9 cellular contexts compared by ENCODE assay signal in the genomic region with DNA sequence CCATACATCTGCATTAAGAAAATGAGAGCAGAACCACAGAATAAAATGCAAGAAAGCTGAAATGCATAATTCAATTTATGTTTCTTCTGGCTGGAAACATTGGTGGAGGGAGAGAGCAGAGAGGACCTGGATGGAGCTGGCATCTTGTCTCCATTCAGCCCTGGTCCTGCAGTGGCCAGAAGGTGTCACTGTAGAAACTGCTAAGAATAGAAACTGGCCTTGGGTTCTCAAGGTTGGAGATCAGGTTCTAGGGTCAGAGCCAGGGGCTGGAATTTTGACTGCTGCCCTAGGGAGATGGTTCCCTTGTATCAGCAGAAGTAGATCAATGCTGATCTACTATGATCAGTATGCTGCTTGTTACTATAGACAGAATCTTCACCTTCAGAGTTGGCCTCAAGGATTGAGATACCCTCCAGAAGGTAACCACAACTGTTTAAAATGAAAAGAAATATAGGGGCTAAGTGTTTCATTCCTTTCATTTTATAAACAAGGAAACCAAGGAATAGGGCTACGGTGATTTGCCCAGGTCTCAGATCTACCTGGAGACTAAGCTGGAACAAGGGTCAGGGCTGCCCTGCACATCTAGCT. TPM values are rescaled to one million over a fixed set of nuclear protein-coding genes. Genes with fewer than 3 reads are reported as not detected.
DNase-seq lines count a peak whose midpoint lies in the region; ATAC-seq and TF ChIP-seq lines count a peak whose summit lies in the region.
"Had no signal": no experiment of that assay in that cellular context is flagged by ENCODE, and none has a peak within 500 bp of the region (broad histone marks: within the 10 kb centered on the region; RNA-seq: fewer than 3 reads in every experiment).

No MANE protein-coding gene starts in this region.

- intact Hi-C loops in heart right ventricle (cut with DNase I): no loop called here
- intact Hi-C loops in CD4-positive, alpha-beta T cell (cut with DNase I, micrococcal nuclease): no loop called here

- no peaks in the 10 kb centered on the region for H3K9me3 ChIP-seq in heart right ventricle
- H3K9me3 ChIP-seq in CD4-positive, alpha-beta T cell (ENCODE audit: control insufficient read depth, low read length): no peaks in the 10 kb centered on the region

- no peaks in the 10 kb centered on the region for H3K27me3 ChIP-seq in heart right ventricle
- H3K27me3 ChIP-seq in CD4-positive, alpha-beta T cell (ENCODE audit: control insufficient read depth, insufficient read depth, low read length): no peaks in the 10 kb centered on the region

- DNase-seq in A172 (ENCODE audit: low spot score): peak; percentile 13
- no peak for DNase-seq in heart right ventricle
- no peak for DNase-seq in CD4-positive, alpha-beta T cell

- H3K4me3 Mint-ChIP-seq in CD4-positive, alpha-beta T cell: no peak overlapping the region

- no peaks in the 10 kb centered on the region for H3K9me3 Mint-ChIP-seq in CD4-positive, alpha-beta T cell

- H3K27ac ChIP-seq in heart right ventricle: peak overlapping the region in 1 of 10 donors; percentile 56
- H3K27ac ChIP-seq in CD4-positive, alpha-beta T cell (ENCODE audit: low read depth, low read length): no peak overlapping the region
- H3K27ac ChIP-seq: SK-N-MC had no signal

- peaks cover 36% of the 10 kb centered on the region for H3K4me1 Mint-ChIP-seq in CD4-positive, alpha-beta T cell (ENCODE audit: low read depth)

- peak; percentile 5 to 74 (median 59) for TF ChIP-seq CTCF in heart right ventricle (IDR thresholded peaks at IDR 0.05)
- no peak for TF ChIP-seq CTCF in CD4-positive, alpha-beta T cell (IDR thresholded peaks at IDR 0.05)

- peaks cover 0 to 57% (median 25%) of the 10 kb centered on the region in 9 donors for H3K4me1 ChIP-seq in heart right ventricle

- no peaks in the 10 kb centered on the region for H3K27me3 Mint-ChIP-seq in CD4-positive, alpha-beta T cell

- 37 to 96% methylated on average over 1 of the region's 1 CpG for WGBS in heart right ventricle, 2 donors

- no peak overlapping the region for H3K27ac Mint-ChIP-seq in CD4-positive, alpha-beta T cell

- CTCF ChIA-PET in CD4-positive, alpha-beta T cell (lab: Charles Lee): no interaction called here

- H3K36me3 Mint-ChIP-seq in CD4-positive, alpha-beta T cell (ENCODE audit: low read depth): peaks cover 66% of the 10 kb centered on the region

- POLR2A ChIA-PET in CD4-positive, alpha-beta T cell (lab: Charles Lee): no interaction called here

- H3K4me3 ChIP-seq in heart right ventricle: no peak overlapping the region
- H3K4me3 ChIP-seq: SK-N-MC had no signal

- peak; percentile 56 for ATAC-seq in GM19351 (IDR thresholded peaks at IDR 0.05; ENCODE audit: unreplicated experiment)
- ATAC-seq in SK-N-SH treated with all-trans-retinoic acid at 6 μM for 48 hours: peak; percentile 67
- ATAC-seq in heart right ventricle: peak in 6 of 8 donors; percentile 49 to 71 (median 64)
- no peak for ATAC-seq in CD4-positive, alpha-beta T cell (ENCODE audit: poor library complexity)
- no peak for ATAC-seq in HG02884 (IDR thresholded peaks at IDR 0.05; ENCODE audit: unreplicated experiment)
- ATAC-seq in HG02642 (IDR thresholded peaks at IDR 0.05; ENCODE audit: poor library complexity, unreplicated experiment): no peak
- ATAC-seq in HG03469 (IDR thresholded peaks at IDR 0.05; ENCODE audit: unreplicated experiment): no peak

- H3K36me3 ChIP-seq in heart right ventricle: no peaks in the 10 kb centered on the region

TF ChIP-seq in SK-N-SH treated with all-trans-retinoic acid at 6 μM for 48 hours, 23 proteins besides CTCF, POLR2A, EP300 and RAD21:
- TF ChIP-seq ZC3H10 (CRISPR knock-in tag; IDR thresholded peaks at IDR 0.05) (0 out of 2 replicates have a peak, but pooled peaks have one; percentile 25), ZNF565 (CRISPR knock-in tag; conservative IDR thresholded peaks at IDR 0.05; ENCODE audit: low read depth) (no peak), ZNF70 (CRISPR knock-in tag; IDR thresholded peaks at IDR 0.05) (no peak), ZFP3 (CRISPR knock-in tag; IDR thresholded peaks at IDR 0.05) (0 out of 2 replicates have a peak, but pooled peaks have one; percentile 16), CSDC2 (CRISPR knock-in tag; IDR thresholded peaks at IDR 0.05) (peak; percentile 66; the same call in 1 of the 2 replicates)
TF ChIP-seq in SK-N-SH treated with all-trans-retinoic acid at 6 μM for 48 hours: peak in this region for 3.

RNA-seq across cellular contexts. Expression of a gene that starts 13.1 kb away (rescaled TPM):
- total RNA-seq in A172 (2014; rRNA removed; shearing (Covaris generic)): not detected in 2 replicates
- total RNA-seq in heart right ventricle: under 1 TPM in 1 of 10 donors, not detected in 9; 0.40 TPM
- not detected for polyA plus RNA-seq in heart right ventricle
- under 1 TPM; 0.69 to 0.73 TPM for total RNA-seq in CD4-positive, alpha-beta T cell

RNA-seq across cellular contexts. Expression of a gene that starts 47.6 kb away (rescaled TPM):
- total RNA-seq in A172 (2014; rRNA removed; shearing (Covaris generic)): not detected in 2 replicates
- total RNA-seq in heart right ventricle: not detected
- not detected for polyA plus RNA-seq in heart right ventricle
- under 1 TPM; 0.47 to 0.61 TPM for total RNA-seq in CD4-positive, alpha-beta T cell

Comparison
In these comparisons a context has a peak if more than half of its experiments do, and no peak if none do; other contexts are left out.
1. ATAC-seq: peak in GM19351 (single experiment), SK-N-SH treated with all-trans-retinoic acid at 6 μM for 48 hours (single experiment) and heart right ventricle (6 of 8); none in CD4-positive, alpha-beta T cell (single experiment), HG02884 (single experiment), HG02642 (single experiment) and HG03469 (single experiment).